1 cellular context compared by ENCODE assay signal in genomic region chr7:100603697-100604077, GRCh38.
TF ChIP-seq lines count a peak whose summit lies in the region.

No MANE protein-coding gene starts in this region.

TF ChIP-seq in A549, 52 proteins besides CTCF, POLR2A, EP300 and RAD21 (continued from another document):
- no peak for TF ChIP-seq PBX3 (IDR thresholded peaks at IDR 0.05)
- no peak for TF ChIP-seq CEBPB (IDR thresholded peaks at IDR 0.05)
- TF ChIP-seq REST (IDR thresholded peaks at IDR 0.05), result no peak
- no peak for TF ChIP-seq BCL3 (IDR thresholded peaks at IDR 0.05)
- TF ChIP-seq RARB (CRISPR knock-in tag; IDR thresholded peaks at IDR 0.05), result no peak
- no peak for TF ChIP-seq HES2 (IDR thresholded peaks at IDR 0.05)
